Comparison of ENCODE assay signal across 8 cellular contexts in genomic region chr15:90306560-90306959, GRCh38. TPM values are rescaled to one million over a fixed set of nuclear protein-coding genes. Genes with fewer than 3 reads are reported as not detected.
DNase-seq lines count a peak whose midpoint lies in the region; ATAC-seq and TF ChIP-seq lines count a peak whose summit lies in the region.

No MANE protein-coding gene starts in this region.

- H3K4me3 ChIP-seq in ovary: no peak overlapping the region

- DNase-seq in stimulated activated CD4-positive, alpha-beta T cell treated with anti-CD3 and anti-CD28 coated beads, Interleukin-4, amount 100 ng/mL, for 24 hours: peak; percentile 58
- DNase-seq in ureter (ENCODE audit: low spot score) (no peak), midbrain (lab: John Stamatoyannopoulos, UW) (no peak), occipital lobe (lab: John Stamatoyannopoulos, UW) (no peak), ovary (no peak)

- WGBS in ovary, 3 donors: 24 to 27% (median 25%) methylated on average over 6 of the region's 6 CpGs

- H3K27me3 ChIP-seq in ovary: no peaks in the 10 kb centered on the region

- peak overlapping the region; percentile 71 for H3K27ac Mint-ChIP-seq in activated naive CD4-positive, alpha-beta T cell treated with anti-CD3 and anti-CD28 coated beads, Interleukin-2, amount 50 U/mL, for 24 hours

- no peak for TF ChIP-seq POLR2A in ovary (IDR thresholded peaks at IDR 0.05)

- no peak for TF ChIP-seq EP300 in ovary (IDR thresholded peaks at IDR 0.05)

- peak overlapping the region in 1 of 2 donors; percentile 27 for H3K27ac ChIP-seq in ovary

- peak; percentile 69 for ATAC-seq in GM19395 (IDR thresholded peaks at IDR 0.05; ENCODE audit: unreplicated experiment)
- peak; percentile 74 for ATAC-seq in HG03521 (IDR thresholded peaks at IDR 0.05; ENCODE audit: unreplicated experiment)

- H3K4me1 Mint-ChIP-seq in activated naive CD4-positive, alpha-beta T cell treated with anti-CD3 and anti-CD28 coated beads, Interleukin-2, amount 50 U/mL, for 24 hours: peaks cover 22% of the 10 kb centered on the region

- no peaks in the 10 kb centered on the region for H3K36me3 Mint-ChIP-seq in activated naive CD4-positive, alpha-beta T cell treated with anti-CD3 and anti-CD28 coated beads, Interleukin-2, amount 50 U/mL, for 24 hours

- no peaks in the 10 kb centered on the region for H3K4me1 ChIP-seq in ovary (ENCODE audit: insufficient read depth)

- no peaks in the 10 kb centered on the region for H3K27me3 Mint-ChIP-seq in activated naive CD4-positive, alpha-beta T cell treated with anti-CD3 and anti-CD28 coated beads, Interleukin-2, amount 50 U/mL, for 24 hours

- no peak for TF ChIP-seq CTCF in ovary (IDR thresholded peaks at IDR 0.05)

- H3K36me3 ChIP-seq in ovary: no peaks in the 10 kb centered on the region

- intact Hi-C loops in ovary (cut with DNase I): no loop called here

- peak overlapping the region; percentile 51 for H3K4me3 Mint-ChIP-seq in activated naive CD4-positive, alpha-beta T cell treated with anti-CD3 and anti-CD28 coated beads, Interleukin-2, amount 50 U/mL, for 24 hours

- no peaks in the 10 kb centered on the region for H3K9me3 ChIP-seq in ovary

- no peaks in the 10 kb centered on the region for H3K9me3 Mint-ChIP-seq in activated naive CD4-positive, alpha-beta T cell treated with anti-CD3 and anti-CD28 coated beads, Interleukin-2, amount 50 U/mL, for 24 hours

RNA-seq across cellular contexts. Expression of gene NGRN, which starts 41.1 kb away (rescaled TPM):
- 98.5 TPM for total RNA-seq in ureter
- total RNA-seq in occipital lobe: 241 TPM
- 100 to 1,000 TPM in 3 of 7 donors, 10 to 100 TPM in 4; 52.8 to 111 (median 86.0) TPM for total RNA-seq in ovary
- polyA plus RNA-seq in ovary: 100 to 1,000 TPM in 1 of 2 donors, 10 to 100 TPM in 1; 69.8 to 112 TPM

RNA-seq across cellular contexts. Expression of gene ZNF774, which starts 45.5 kb away (rescaled TPM):
- total RNA-seq in ureter: 8.9 TPM
- total RNA-seq in occipital lobe: 6.1 TPM
- 1 to 10 TPM in 6 of 7 donors, under 1 TPM in 1; 0.83 to 4.3 (median 2.4) TPM for total RNA-seq in ovary
- polyA plus RNA-seq in ovary: 1 to 10 TPM; 1.0 to 4.1 TPM

RNA-seq across cellular contexts. Expression of gene TTLL13, which starts 57.2 kb away (rescaled TPM):
- total RNA-seq in ureter: 0.36 TPM
- total RNA-seq in occipital lobe: 0.31 TPM
- under 1 TPM in 3 of 7 donors, not detected in 4; 0.10 to 0.15 (median 0.13) TPM for total RNA-seq in ovary
- under 1 TPM; 0.04 to 0.33 TPM for polyA plus RNA-seq in ovary
